Comparison of ENCODE assay signal across 22 cellular contexts in genomic region chr17:79650861-79651260, GRCh38. TPM values are rescaled to one million over a fixed set of nuclear protein-coding genes. Genes with fewer than 3 reads are reported as not detected.
"Had no signal": no experiment of that assay in that cellular context is flagged by ENCODE, and none has a peak within 500 bp of the region (broad histone marks: within the 10 kb centered on the region; RNA-seq: fewer than 3 reads in every experiment).

No MANE protein-coding gene starts in this region.

- H3K9me3 ChIP-seq: gastrocnemius medialis, thoracic aorta had no signal

- H3K27ac ChIP-seq: brain microvascular endothelial cell, gastrocnemius medialis, SJSA1, thoracic aorta, VCaP had no signal

- H3K4me1 Mint-ChIP-seq: activated naive CD8-positive, alpha-beta T cell treated with anti-CD3 and anti-CD28 coated beads, Interleukin-2, amount 50 U/mL, for 24 hours; natural killer cell; stimulated activated naive CD8-positive, alpha-beta T cell treated with anti-CD3 and anti-CD28 coated beads, Interleukin-15, amount 100 ng/mL, for 72 hours had no signal

- H3K27me3 ChIP-seq: brain microvascular endothelial cell had no signal

- H3K4me3 ChIP-seq: gastrocnemius medialis, SJSA1, thoracic aorta had no signal

- H3K36me3 ChIP-seq: brain microvascular endothelial cell, gastrocnemius medialis, SJSA1, thoracic aorta had no signal

- DNase-seq: activated CD4-positive, alpha-beta T cell treated with anti-CD3 and anti-CD28 coated beads, Interleukin-2, amount 50 U/mL, for 4 hours; activated naive CD4-positive, alpha-beta T cell treated with anti-CD3 and anti-CD28 coated beads for 36 hours; activated naive CD8-positive, alpha-beta T cell treated with anti-CD3 and anti-CD28 coated beads, Interleukin-2, amount 50 U/mL, for 24 hours; activated T-cell treated with anti-CD3 and anti-CD28 coated beads, Interleukin-2, amount 50 U/mL, for 1 hour; aorta; brain microvascular endothelial cell; central memory CD4-positive, alpha-beta T cell; erythroblast; gastrocnemius medialis; kidney glomerular epithelial cell; natural killer cell; right cardiac atrium; small intestine; stimulated activated CD4-positive, alpha-beta T cell treated with anti-CD3 and anti-CD28 coated beads, Interleukin-15, amount 100 ng/mL, for 24 hours; stimulated activated CD4-positive, alpha-beta T cell treated with anti-CD3 and anti-CD28 coated beads, Interleukin-2, amount 100 ng/mL, for 48 hours; SW 1271; T-helper 2 cell had no signal

- H3K4me1 ChIP-seq: gastrocnemius medialis, SJSA1 had no signal

- ATAC-seq: activated naive CD8-positive, alpha-beta T cell treated with anti-CD3 and anti-CD28 coated beads, Interleukin-2, amount 50 U/mL, for 24 hours; gastrocnemius medialis; natural killer cell; right cardiac atrium; stimulated activated naive CD8-positive, alpha-beta T cell treated with anti-CD3 and anti-CD28 coated beads, Interleukin-15, amount 100 ng/mL, for 72 hours had no signal

- H3K27ac Mint-ChIP-seq: activated naive CD4-positive, alpha-beta T cell treated with anti-CD3 and anti-CD28 coated beads for 36 hours; activated naive CD8-positive, alpha-beta T cell treated with anti-CD3 and anti-CD28 coated beads, Interleukin-2, amount 50 U/mL, for 24 hours; natural killer cell; stimulated activated naive CD8-positive, alpha-beta T cell treated with anti-CD3 and anti-CD28 coated beads, Interleukin-15, amount 100 ng/mL, for 72 hours had no signal

- H3K4me3 Mint-ChIP-seq: activated naive CD4-positive, alpha-beta T cell treated with anti-CD3 and anti-CD28 coated beads for 36 hours; activated naive CD8-positive, alpha-beta T cell treated with anti-CD3 and anti-CD28 coated beads, Interleukin-2, amount 50 U/mL, for 24 hours; natural killer cell; stimulated activated naive CD8-positive, alpha-beta T cell treated with anti-CD3 and anti-CD28 coated beads, Interleukin-15, amount 100 ng/mL, for 72 hours had no signal

RNA-seq across cellular contexts. Expression of gene RBFOX3, which starts 40.0 kb away (rescaled TPM):
- total RNA-seq: activated naive CD4-positive, alpha-beta T cell treated with anti-CD3 and anti-CD28 coated beads for 36 hours; gastrocnemius medialis; lower leg skin; right cardiac atrium; SJSA1; thoracic aorta had no signal
